ENCODE assay signal across 9 cellular contexts in genomic region chr13:70623260-70623659, GRCh38.
A peak's percentile ranks its signal among the peaks of the same experiment; 100 is the strongest.
DNase-seq lines count a peak whose midpoint lies in the region; ATAC-seq and TF ChIP-seq lines count a peak whose summit lies in the region.
"Had no signal": no experiment of that assay in that cellular context is flagged by ENCODE, and none has a peak within 500 bp of the region (broad histone marks: within the 10 kb centered on the region; RNA-seq: fewer than 3 reads in every experiment).

No MANE protein-coding gene starts in this region.

- no peaks in the 10 kb centered on the region for H3K79me2 ChIP-seq in DND-41 (ENCODE audit: insufficient read depth, low read length)

- H3K36me3 ChIP-seq in DND-41 (ENCODE audit: insufficient read depth, low read length), result no peaks in the 10 kb centered on the region

- 0 out of 3 replicates have a peak, but pooled peaks have one; percentile 40 for ATAC-seq in DND-41 (ENCODE audit: insufficient read depth, low read depth)
- ATAC-seq in SK-N-SH treated with all-trans-retinoic acid at 6 μM for 48 hours, result peak; percentile 57; the same call in 2 of the 3 replicates
- peak; percentile 61 for ATAC-seq in left lobe of liver
- no peak for ATAC-seq in HG03097 (IDR thresholded peaks at IDR 0.05; ENCODE audit: low FRiP score, unreplicated experiment)
- ATAC-seq in stimulated activated naive B cell treated with anti-CD40 and anti-IgM and Interleukin-4, amounts not matched to agents 10 μg/mL and 1 μg/mL and 100 μg/mL, for 72 hours (replicated peaks), result no peak
- ATAC-seq: Right ventricle myocardium inferior had no signal

- no peaks in the 10 kb centered on the region for H3K27me3 ChIP-seq in DND-41 (ENCODE audit: insufficient read depth, low read length, poor library complexity)

- no peaks in the 10 kb centered on the region for H3K4me1 Mint-ChIP-seq in stimulated activated naive B cell treated with anti-CD40 and anti-IgM and Interleukin-4, amounts not matched to agents 10 μg/mL and 1 μg/mL and 100 μg/mL, for 72 hours

- H3K9me3 ChIP-seq in DND-41 (ENCODE audit: insufficient read depth, low read length, severe bottlenecking), result no peaks in the 10 kb centered on the region

- no peak overlapping the region for H3K9ac ChIP-seq in DND-41 (ENCODE audit: low read depth, low read length)

- TF ChIP-seq CTCF in DND-41 (IDR thresholded peaks at IDR 0.05; ENCODE audit: borderline replicate concordance, extremely low read depth, low read length, poor library complexity, severe bottlenecking) (peak; percentile 51), HFF-Myc (IDR thresholded peaks at IDR 0.05; ENCODE audit: low read depth, low read length, missing control alignments) (peak; percentile 5)

- H4K20me1 ChIP-seq in DND-41 (ENCODE audit: insufficient read depth, low read length), result no peaks in the 10 kb centered on the region

- H3K9me3 Mint-ChIP-seq in stimulated activated naive B cell treated with anti-CD40 and anti-IgM and Interleukin-4, amounts not matched to agents 10 μg/mL and 1 μg/mL and 100 μg/mL, for 72 hours, result no peaks in the 10 kb centered on the region

- H3K4me3 Mint-ChIP-seq in stimulated activated naive B cell treated with anti-CD40 and anti-IgM and Interleukin-4, amounts not matched to agents 10 μg/mL and 1 μg/mL and 100 μg/mL, for 72 hours, result no peak overlapping the region

- H3K4me1 ChIP-seq in DND-41 (ENCODE audit: insufficient read depth, low read length), result no peaks in the 10 kb centered on the region

- H3K27ac Mint-ChIP-seq in stimulated activated naive B cell treated with anti-CD40 and anti-IgM and Interleukin-4, amounts not matched to agents 10 μg/mL and 1 μg/mL and 100 μg/mL, for 72 hours, result no peak overlapping the region

- no peak for DNase-seq in DND-41
- no peak for DNase-seq in HFF-Myc (ENCODE audit: extremely low read depth, low read depth)
- DNase-seq in left lobe of liver (ENCODE audit: low spot score), result no peak
- DNase-seq in NCI-H1436 treated with DMSO at 0.1 percent for 48 hours (lab: John Stamatoyannopoulos, UW), result no peak
- no peak for DNase-seq in NCI-H1048 (lab: John Stamatoyannopoulos, UW)
- no peak for DNase-seq in stimulated activated naive B cell treated with anti-CD40 and anti-IgM and Interleukin-4, amounts not matched to agents 10 μg/mL and 1 μg/mL and 100 μg/mL, for 72 hours

- H2AFZ ChIP-seq in DND-41 (ENCODE audit: low read depth, low read length), result no peak overlapping the region

- no peaks in the 10 kb centered on the region for H3K36me3 Mint-ChIP-seq in stimulated activated naive B cell treated with anti-CD40 and anti-IgM and Interleukin-4, amounts not matched to agents 10 μg/mL and 1 μg/mL and 100 μg/mL, for 72 hours

- no peaks in the 10 kb centered on the region for H3K27me3 Mint-ChIP-seq in stimulated activated naive B cell treated with anti-CD40 and anti-IgM and Interleukin-4, amounts not matched to agents 10 μg/mL and 1 μg/mL and 100 μg/mL, for 72 hours

- no peak overlapping the region for H3K27ac ChIP-seq in DND-41 (ENCODE audit: low read length)

- no peak overlapping the region for H3K4me2 ChIP-seq in DND-41 (ENCODE audit: insufficient read depth, low read length)

- H3K4me3 ChIP-seq in DND-41 (ENCODE audit: low read depth in 1 of 2, low read length in 2 of 2), result no peak overlapping the region
- no peak overlapping the region for H3K4me3 ChIP-seq in HFF-Myc (replicated peaks; ENCODE audit: low read depth, low read length)

TF ChIP-seq in SK-N-SH treated with all-trans-retinoic acid at 6 μM for 48 hours, 23 proteins besides CTCF, POLR2A, EP300 and RAD21:
- TF ChIP-seq PPARA (CRISPR knock-in tag; IDR thresholded peaks at IDR 0.05; ENCODE audit: borderline replicate concordance) (no peak), BACH2 (CRISPR knock-in tag; IDR thresholded peaks at IDR 0.05; ENCODE audit: borderline replicate concordance) (no peak)

Comparison
In these comparisons a context has a peak if more than half of its experiments do, and no peak if none do; other contexts are left out.
1. ATAC-seq: peak in DND-41 (single experiment), SK-N-SH treated with all-trans-retinoic acid at 6 μM for 48 hours (single experiment) and left lobe of liver (single experiment); none in HG03097 (single experiment) and stimulated activated naive B cell treated with anti-CD40 and anti-IgM and Interleukin-4, amounts not matched to agents 10 μg/mL and 1 μg/mL and 100 μg/mL, for 72 hours (0 of 2).